ENCODE assay signal across 15 cellular contexts in the genomic region with DNA sequence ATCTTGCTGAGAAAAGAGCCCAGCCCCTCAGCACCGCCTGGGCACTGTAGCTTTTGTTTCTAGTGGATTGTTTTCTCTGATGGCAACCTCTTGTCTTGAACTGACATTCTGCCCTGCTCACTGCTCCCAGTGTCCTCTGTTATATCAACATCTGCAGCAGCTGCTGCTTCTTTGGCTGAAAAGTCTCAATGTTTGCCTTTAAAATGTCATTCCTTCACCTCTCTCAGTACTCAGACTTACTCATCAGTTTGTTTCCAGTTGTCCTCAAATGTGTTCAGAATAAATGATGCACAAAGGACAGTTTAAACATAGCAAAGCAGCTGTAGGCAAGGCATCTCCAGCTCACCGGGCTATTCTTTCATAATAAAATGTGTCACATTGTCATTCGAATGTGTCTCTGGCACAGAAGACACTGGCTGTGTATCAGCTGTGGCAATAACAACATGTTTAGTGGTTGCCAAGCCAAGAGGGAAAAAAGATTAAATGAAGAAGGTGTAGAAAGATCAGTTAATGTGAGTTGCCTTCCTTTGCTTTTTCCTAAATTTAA.
"Had no signal": no experiment of that assay in that cellular context is flagged by ENCODE, and none has a peak within 500 bp of the region (broad histone marks: within the 10 kb centered on the region; RNA-seq: fewer than 3 reads in every experiment).

No MANE protein-coding gene starts in this region.

- H3K9me3 ChIP-seq: ascending aorta, stomach, thoracic aorta had no signal

- H3K27me3 ChIP-seq: ascending aorta, stomach had no signal

- H3K4me1 Mint-ChIP-seq: activated T-helper 17 cell treated with anti-CD3 and anti-CD28 coated beads, Interleukin-2, amount 50 U/mL, for 72 hours; T-cell had no signal

- H3K36me3 Mint-ChIP-seq: natural killer cell treated with Interleukin-12 subunit alpha and Interleukin-12 subunit beta and Interleukin-15 and Interleukin-18, amount 100 ng/mL, for 72 hours; T-cell had no signal

- H3K27ac Mint-ChIP-seq: activated naive CD4-positive, alpha-beta T cell treated with anti-CD3 and anti-CD28 coated beads for 36 hours; activated T-helper 17 cell treated with anti-CD3 and anti-CD28 coated beads, Interleukin-2, amount 50 U/mL, for 72 hours; T-cell had no signal

- H3K27me3 Mint-ChIP-seq: activated T-helper 17 cell treated with anti-CD3 and anti-CD28 coated beads, Interleukin-2, amount 50 U/mL, for 72 hours; T-cell had no signal

- H3K4me3 ChIP-seq: ascending aorta, stomach, thoracic aorta had no signal

- H3K36me3 ChIP-seq: ascending aorta, stomach, thoracic aorta had no signal

- FAIRE-seq: urothelium cell line had no signal

- H3K27ac ChIP-seq: ascending aorta, stomach, thoracic aorta had no signal

- H3K4me3 Mint-ChIP-seq: activated naive CD4-positive, alpha-beta T cell treated with anti-CD3 and anti-CD28 coated beads for 36 hours; activated T-helper 17 cell treated with anti-CD3 and anti-CD28 coated beads, Interleukin-2, amount 50 U/mL, for 72 hours; natural killer cell treated with Interleukin-12 subunit alpha and Interleukin-12 subunit beta and Interleukin-15 and Interleukin-18, amount 100 ng/mL, for 72 hours; T-cell had no signal

- H3K4me1 ChIP-seq: stomach had no signal

- DNase-seq: activated CD4-positive, CD25-positive, alpha-beta regulatory T cell treated with anti-CD3 and anti-CD28 coated beads, Interleukin-2, amount 50 U/mL, for 72 hours; activated naive CD4-positive, alpha-beta T cell treated with anti-CD3 and anti-CD28 coated beads for 36 hours; erythroblast; islet precursor cell; stimulated activated CD4-positive, alpha-beta T cell treated with anti-CD3 and anti-CD28 coated beads, Interleukin-1b, Interleukin-23, amount 100 ng/mL, for 48 hours; stomach; T-cell; T-helper 9 cell had no signal

- ATAC-seq: activated T-helper 17 cell treated with anti-CD3 and anti-CD28 coated beads, Interleukin-2, amount 50 U/mL, for 72 hours; left lobe of liver; natural killer cell treated with Interleukin-12 subunit alpha and Interleukin-12 subunit beta and Interleukin-15 and Interleukin-18, amount 100 ng/mL, for 72 hours; sciatic nerve; T-cell had no signal
